10 cellular contexts compared by ENCODE assay signal in genomic region chr17:57948169-57948554, GRCh38. TPM values are rescaled to one million over a fixed set of nuclear protein-coding genes. Genes with fewer than 3 reads are reported as not detected.
DNase-seq lines count a peak whose midpoint lies in the region; ATAC-seq and TF ChIP-seq lines count a peak whose summit lies in the region.
"Had no signal": no experiment of that assay in that cellular context is flagged by ENCODE, and none has a peak within 500 bp of the region (broad histone marks: within the 10 kb centered on the region; RNA-seq: fewer than 3 reads in every experiment).

No MANE protein-coding gene starts in this region.

- peak overlapping the region; percentile 88 for H3K4me2 ChIP-seq in BLaER1

- peak overlapping the region; percentile 21; the same call in 1 of the 2 replicates for H3K9ac ChIP-seq in BLaER1
- H3K9ac ChIP-seq in rectal smooth muscle tissue (ENCODE audit: low read length), result no peak overlapping the region

- TF ChIP-seq CTCF in gastroesophageal sphincter (IDR thresholded peaks at IDR 0.05), result no peak

- no peaks in the 10 kb centered on the region for H3K9me3 ChIP-seq in BLaER1
- H3K9me3 ChIP-seq in gastroesophageal sphincter, result no peaks in the 10 kb centered on the region

- H4K20me1 ChIP-seq in BLaER1, result no peaks in the 10 kb centered on the region

- DNase-seq in NOMO-1 treated with DMSO at 0.1 percent for 48 hours (lab: John Stamatoyannopoulos, UW; ENCODE audit: unreplicated experiment), result no peak
- DNase-seq in NCI-H2107 treated with DMSO at 0.1 percent for 48 hours (lab: John Stamatoyannopoulos, UW; ENCODE audit: unreplicated experiment), result no peak
- DNase-seq in Kasumi-1 (lab: John Stamatoyannopoulos, UW), result no peak
- DNase-seq: effector CD4-positive, alpha-beta T cell; stimulated activated CD4-positive, alpha-beta T cell treated with anti-CD3 and anti-CD28 coated beads, Interleukin-1b, Interleukin-23, amount 100 ng/mL, for 48 hours had no signal

- ATAC-seq in SK-N-SH treated with all-trans-retinoic acid at 6 μM for 48 hours (peak; percentile 18), gastroesophageal sphincter (peak; percentile 0), GM21825 (IDR thresholded peaks at IDR 0.05; ENCODE audit: unreplicated experiment) (no peak)

- TF ChIP-seq EP300 in gastroesophageal sphincter (IDR thresholded peaks at IDR 0.05), result no peak

- H3K27ac ChIP-seq in BLaER1, result peak overlapping the region; percentile 32; the same call in 1 of the 2 replicates
- peak overlapping the region; percentile 97 to 100 (median 99) for H3K27ac ChIP-seq in gastroesophageal sphincter
- peak overlapping the region; percentile 97 for H3K27ac ChIP-seq in rectal smooth muscle tissue (ENCODE audit: low read depth, low read length)

- H3K4me3 ChIP-seq in BLaER1 (no peak overlapping the region), gastroesophageal sphincter (no peak overlapping the region), rectal smooth muscle tissue (ENCODE audit: low read length) (no peak overlapping the region)

- WGBS in gastroesophageal sphincter (ENCODE audit: low coverage in 1 of 2), 2 donors, result 32% methylated on average over 3 of the region's 5 CpGs; no CpG with 5 or more reads in 1 of the 2 donors

- H3K4me1 ChIP-seq in BLaER1 (peaks cover 87% of the 10 kb centered on the region), gastroesophageal sphincter (peaks cover 15 to 98% (median 71%) of the 10 kb centered on the region in 3 donors), rectal smooth muscle tissue (ENCODE audit: control insufficient read depth, insufficient read depth, low read length) (peaks cover 73% of the 10 kb centered on the region)

- no peak for TF ChIP-seq POLR2A in gastroesophageal sphincter (IDR thresholded peaks at IDR 0.05)

- H3K27me3 ChIP-seq in BLaER1 (peaks cover 4% of the 10 kb centered on the region), gastroesophageal sphincter (no peaks in the 10 kb centered on the region), rectal smooth muscle tissue (ENCODE audit: control insufficient read depth, insufficient read depth, low read length) (no peaks in the 10 kb centered on the region)

- no peaks in the 10 kb centered on the region for H3K36me3 ChIP-seq in BLaER1
- H3K36me3 ChIP-seq in gastroesophageal sphincter, result no peaks in the 10 kb centered on the region
- H3K36me3 ChIP-seq in rectal smooth muscle tissue (ENCODE audit: control insufficient read depth, insufficient read depth, low read length), result no peaks in the 10 kb centered on the region

TF ChIP-seq in SK-N-SH treated with all-trans-retinoic acid at 6 μM for 48 hours, 23 proteins besides CTCF, POLR2A, EP300 and RAD21:
- no peak for TF ChIP-seq PPARA (CRISPR knock-in tag; IDR thresholded peaks at IDR 0.05; ENCODE audit: borderline replicate concordance)
- TF ChIP-seq SNAI2 (CRISPR knock-in tag; IDR thresholded peaks at IDR 0.05), result no peak
- no peak for TF ChIP-seq CREB5 (CRISPR knock-in tag; IDR thresholded peaks at IDR 0.05; ENCODE audit: low read depth)
- TF ChIP-seq CSRNP3 (CRISPR knock-in tag; IDR thresholded peaks at IDR 0.05), result no peak
- no peak for TF ChIP-seq ZC3H10 (CRISPR knock-in tag; IDR thresholded peaks at IDR 0.05)
- TF ChIP-seq ARNTL (CRISPR knock-in tag; IDR thresholded peaks at IDR 0.05; ENCODE audit: borderline replicate concordance, low read depth), result no peak
- no peak for TF ChIP-seq CSDC2 (CRISPR knock-in tag; IDR thresholded peaks at IDR 0.05)
- TF ChIP-seq RARB (CRISPR knock-in tag; IDR thresholded peaks at IDR 0.05), result no peak
- TF ChIP-seq ZNF70 (CRISPR knock-in tag; IDR thresholded peaks at IDR 0.05), result no peak
- no peak for TF ChIP-seq PATZ1 (CRISPR knock-in tag; IDR thresholded peaks at IDR 0.05; ENCODE audit: borderline replicate concordance)

RNA-seq across cellular contexts. Expression of gene CUEDC1, which starts 7.0 kb away (rescaled TPM):
- total RNA-seq in gastroesophageal sphincter, result 10 to 100 TPM; 35.7 to 60.3 (median 45.6) TPM

RNA-seq across cellular contexts. Expression of gene VEZF1, which starts 39.9 kb away (rescaled TPM):
- total RNA-seq in gastroesophageal sphincter, result 100 to 1,000 TPM; 115 to 148 (median 132) TPM

RNA-seq across cellular contexts. Expression of gene SRSF1, which starts 58.9 kb away (rescaled TPM):
- 100 to 1,000 TPM; 139 to 240 (median 198) TPM for total RNA-seq in gastroesophageal sphincter

Comparison
In these comparisons a context has a peak if more than half of its experiments do, and no peak if none do; other contexts are left out.
1. H3K27ac ChIP-seq: peak in every context shown above with its lines; median percentile 99 in gastroesophageal sphincter; 97 in rectal smooth muscle tissue; 32 in BLaER1.